In genomic region chr14:81454572-81455218, GRCh38 we compare ENCODE assay signal across 13 cellular contexts. TPM values are rescaled to one million over a fixed set of nuclear protein-coding genes. Genes with fewer than 3 reads are reported as not detected.
DNase-seq lines count a peak whose midpoint lies in the region; ATAC-seq, FAIRE-seq and TF ChIP-seq lines count a peak whose summit lies in the region.
"Had no signal": no experiment of that assay in that cellular context is flagged by ENCODE, and none has a peak within 500 bp of the region (broad histone marks: within the 10 kb centered on the region; RNA-seq: fewer than 3 reads in every experiment).

No MANE protein-coding gene starts in this region.

- no peaks in the 10 kb centered on the region for H3K36me3 Mint-ChIP-seq in mesothelial cell of epicardium
- H3K36me3 Mint-ChIP-seq: activated naive CD4-positive, alpha-beta T cell treated with anti-CD3 and anti-CD28 coated beads, Interleukin-2, amount 50 U/mL, for 72 hours; CD8-positive, alpha-beta memory T cell had no signal

- DNase-seq in mucosa of descending colon (peak in 1 of 3 donors; percentile 69), cardiac septum (ENCODE audit: low spot score) (no peak), mesothelial cell of epicardium (ENCODE audit: low spot score in 2 of 2, unreplicated experiment in 2 of 2) (no peak), D721Med (ENCODE audit: insufficient read length, low spot score) (no peak), brain microvascular endothelial cell (no peak)
- DNase-seq: activated CD4-positive, alpha-beta T cell treated with anti-CD3 and anti-CD28 coated beads, Interleukin-2, amount 50 U/mL, for 48 hours; CD8-positive, alpha-beta memory T cell; KG1 had no signal

- H3K9me3 ChIP-seq in mucosa of descending colon: no peaks in the 10 kb centered on the region

- no peak overlapping the region for H3K4me3 Mint-ChIP-seq in mesothelial cell of epicardium
- H3K4me3 Mint-ChIP-seq: CD8-positive, alpha-beta memory T cell had no signal

- no peak overlapping the region for H3K27ac Mint-ChIP-seq in mesothelial cell of epicardium
- H3K27ac Mint-ChIP-seq: CD8-positive, alpha-beta memory T cell had no signal

- intact Hi-C loops in mucosa of descending colon (cut with DNase I, micrococcal nuclease) (loop anchor here in 1 of 2 donors (5.0 kb wide), 1 partner anchor 187 kb away; no protein-coding TSS in a partner anchor), cardiac septum (cut with DNase I) (no loop called here)

- in situ Hi-C loops in brain microvascular endothelial cell (cut with HindIII; ENCODE audit: low pct_ligation_motif_present, low sequenced_read_pairs): no loop called here

- H3K27ac ChIP-seq in brain microvascular endothelial cell: no peak overlapping the region

- ATAC-seq in GM19025 (IDR thresholded peaks at IDR 0.05; ENCODE audit: low read depth, unreplicated experiment): peak; percentile 62
- ATAC-seq in GM21619 (IDR thresholded peaks at IDR 0.05; ENCODE audit: unreplicated experiment): peak; percentile 68
- peak; percentile 65 for ATAC-seq in HG03095 (IDR thresholded peaks at IDR 0.05; ENCODE audit: unreplicated experiment)
- peak; percentile 55 for ATAC-seq in mucosa of descending colon
- ATAC-seq: HCT116 had no signal

- H3K9me3 Mint-ChIP-seq in mesothelial cell of epicardium: no peaks in the 10 kb centered on the region
- H3K9me3 Mint-ChIP-seq: activated naive CD4-positive, alpha-beta T cell treated with anti-CD3 and anti-CD28 coated beads, Interleukin-2, amount 50 U/mL, for 72 hours; CD8-positive, alpha-beta memory T cell had no signal

- H3K4me1 ChIP-seq in mucosa of descending colon (ENCODE audit: low read depth): no peaks in the 10 kb centered on the region

- H3K4me1 Mint-ChIP-seq in mesothelial cell of epicardium: peaks cover 11% of the 10 kb centered on the region

- H3K36me3 ChIP-seq in mucosa of descending colon (ENCODE audit: low read depth) (no peaks in the 10 kb centered on the region), brain microvascular endothelial cell (replicated peaks) (no peaks in the 10 kb centered on the region)

- no peak for FAIRE-seq in D721Med (lab: Jason Lieb, UNC)

- H3K4me3 ChIP-seq in mucosa of descending colon: no peak overlapping the region
- H3K4me3 ChIP-seq in brain microvascular endothelial cell (ENCODE audit: low read depth, low read length): no peak overlapping the region

- TF ChIP-seq CTCF in mucosa of descending colon (IDR thresholded peaks at IDR 0.05) (no peak), mesothelial cell of epicardium (IDR thresholded peaks at IDR 0.05; ENCODE audit: unreplicated experiment) (no peak), D721Med (IDR thresholded peaks at IDR 0.05; ENCODE audit: insufficient read depth, missing control alignments) (no peak), brain microvascular endothelial cell (IDR thresholded peaks at IDR 0.05; ENCODE audit: low read depth, low read length, missing control alignments) (no peak)

- no peaks in the 10 kb centered on the region for H3K27me3 Mint-ChIP-seq in mesothelial cell of epicardium (ENCODE audit: low read depth)

- H3K27me3 ChIP-seq in brain microvascular endothelial cell (replicated peaks): no peaks in the 10 kb centered on the region

RNA-seq across cellular contexts. Expression of gene STON2, which starts 54.6 kb away (rescaled TPM):
- total RNA-seq in mucosa of descending colon: 10 to 100 TPM; 17.1 to 31.1 (median 20.7) TPM
- 5.7 TPM for total RNA-seq in cardiac septum
- 60.4 to 63.5 TPM (median 63.0 TPM) in 3 replicates for total RNA-seq in mesothelial cell of epicardium
